ENCODE assay signal across 1 cellular context in the genomic region with DNA sequence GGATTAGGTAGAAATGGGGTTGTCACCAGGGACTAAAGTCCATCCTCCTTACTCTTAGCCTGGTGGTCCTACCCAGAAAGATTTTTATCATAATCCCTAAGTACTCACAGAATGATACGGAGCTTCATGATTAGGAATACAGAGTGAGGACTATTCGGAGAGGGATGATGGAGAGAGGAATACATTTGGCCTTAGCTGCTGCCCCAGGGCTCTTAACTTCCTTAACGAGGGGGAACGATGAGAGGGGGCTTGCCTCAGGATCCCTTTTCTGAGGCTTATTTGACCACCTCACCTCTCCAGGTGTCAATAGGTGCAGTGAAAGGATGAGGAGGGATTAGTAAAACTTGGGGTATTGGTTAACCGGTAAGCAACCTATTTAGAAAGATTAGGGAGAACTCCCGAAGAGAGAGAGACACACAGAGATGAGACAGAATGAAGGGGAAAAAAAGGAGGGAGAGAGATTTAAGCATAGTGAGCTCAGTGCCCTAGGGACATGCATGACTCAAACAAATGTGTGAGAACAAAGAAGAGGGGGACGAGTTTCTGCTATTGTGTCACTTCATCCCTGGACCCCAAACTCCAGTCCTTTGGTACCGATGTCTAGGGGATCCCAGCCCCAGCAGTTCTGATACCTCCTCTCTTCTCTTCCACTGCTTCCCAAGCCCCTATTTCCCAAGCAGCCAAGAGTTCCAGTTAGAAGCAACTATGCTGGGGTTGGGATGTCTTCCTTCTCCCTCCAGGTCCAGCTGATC.
TF ChIP-seq lines count a peak whose summit lies in the region.

No MANE protein-coding gene starts in this region.

TF ChIP-seq in K562, 482 proteins besides CTCF, POLR2A, EP300 and RAD21 (continued from another document):
- TF ChIP-seq ETV6 (IDR thresholded peaks at IDR 0.05; ENCODE audit: borderline replicate concordance in 1 of 2, low read depth in 2 of 2, low read length in 1 of 2), result no peak
- TF ChIP-seq ETV6 (CRISPR knock-in tag; IDR thresholded peaks at IDR 0.05; ENCODE audit: borderline replicate concordance), result no peak
- TF ChIP-seq FOXJ3 (CRISPR knock-in tag; IDR thresholded peaks at IDR 0.05), result no peak
- TF ChIP-seq, protein P1, sequence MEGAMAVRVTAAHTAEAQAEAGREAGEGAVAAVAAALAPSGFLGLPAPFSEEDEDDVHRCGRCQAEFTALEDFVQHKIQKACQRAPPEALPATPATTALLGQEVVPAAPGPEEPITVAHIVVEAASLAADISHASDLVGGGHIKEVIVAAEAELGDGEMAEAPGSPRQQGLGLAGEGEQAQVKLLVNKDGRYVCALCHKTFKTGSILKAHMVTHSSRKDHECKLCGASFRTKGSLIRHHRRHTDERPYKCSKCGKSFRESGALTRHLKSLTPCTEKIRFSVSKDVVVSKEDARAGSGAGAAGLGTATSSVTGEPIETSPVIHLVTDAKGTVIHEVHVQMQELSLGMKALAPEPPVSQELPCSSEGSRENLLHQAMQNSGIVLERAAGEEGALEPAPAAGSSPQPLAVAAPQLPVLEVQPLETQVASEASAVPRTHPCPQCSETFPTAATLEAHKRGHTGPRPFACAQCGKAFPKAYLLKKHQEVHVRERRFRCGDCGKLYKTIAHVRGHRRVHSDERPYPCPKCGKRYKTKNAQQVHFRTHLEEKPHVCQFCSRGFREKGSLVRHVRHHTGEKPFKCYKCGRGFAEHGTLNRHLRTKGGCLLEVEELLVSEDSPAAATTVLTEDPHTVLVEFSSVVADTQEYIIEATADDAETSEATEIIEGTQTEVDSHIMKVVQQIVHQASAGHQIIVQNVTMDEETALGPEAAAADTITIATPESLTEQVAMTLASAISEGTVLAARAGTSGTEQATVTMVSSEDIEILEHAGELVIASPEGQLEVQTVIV (CRISPR knock-in tag; IDR thresholded peaks at IDR 0.05; ENCODE audit: borderline replicate concordance), result no peak
- no peak for TF ChIP-seq KLF6 (CRISPR knock-in tag; IDR thresholded peaks at IDR 0.05; ENCODE audit: borderline replicate concordance)
- no peak for TF ChIP-seq NR1H2 (CRISPR knock-in tag; IDR thresholded peaks at IDR 0.05)
- TF ChIP-seq SMAD2 (IDR thresholded peaks at IDR 0.05; ENCODE audit: low read depth, low read length), result no peak
- TF ChIP-seq, protein P2, sequence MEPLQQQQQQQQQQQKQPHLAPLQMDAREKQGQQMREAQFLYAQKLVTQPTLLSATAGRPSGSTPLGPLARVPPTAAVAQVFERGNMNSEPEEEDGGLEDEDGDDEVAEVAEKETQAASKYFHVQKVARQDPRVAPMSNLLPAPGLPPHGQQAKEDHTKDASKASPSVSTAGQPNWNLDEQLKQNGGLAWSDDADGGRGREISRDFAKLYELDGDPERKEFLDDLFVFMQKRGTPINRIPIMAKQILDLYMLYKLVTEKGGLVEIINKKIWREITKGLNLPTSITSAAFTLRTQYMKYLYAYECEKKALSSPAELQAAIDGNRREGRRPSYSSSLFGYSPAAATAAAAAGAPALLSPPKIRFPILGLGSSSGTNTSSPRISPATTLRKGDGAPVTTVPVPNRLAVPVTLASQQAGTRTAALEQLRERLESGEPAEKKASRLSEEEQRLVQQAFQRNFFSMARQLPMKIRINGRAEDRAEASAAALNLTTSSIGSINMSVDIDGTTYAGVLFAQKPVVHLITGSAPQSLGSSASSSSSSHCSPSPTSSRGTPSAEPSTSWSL (CRISPR knock-in tag; IDR thresholded peaks at IDR 0.05; ENCODE audit: borderline replicate concordance), result no peak
- TF ChIP-seq ZNF239 (CRISPR knock-in tag; IDR thresholded peaks at IDR 0.05), result no peak
- TF ChIP-seq PTBP1 (IDR thresholded peaks at IDR 0.05; ENCODE audit: low read depth, low read length), result 0 out of 2 replicates have a peak, but pooled peaks have one; percentile 27
- no peak for TF ChIP-seq PML (IDR thresholded peaks at IDR 0.05; ENCODE audit: low read length)
- peak; percentile 17 for TF ChIP-seq RBBP5 (IDR thresholded peaks at IDR 0.05; ENCODE audit: borderline replicate concordance, insufficient read depth, low read length, poor library complexity, severe bottlenecking)
- TF ChIP-seq, protein P3, sequence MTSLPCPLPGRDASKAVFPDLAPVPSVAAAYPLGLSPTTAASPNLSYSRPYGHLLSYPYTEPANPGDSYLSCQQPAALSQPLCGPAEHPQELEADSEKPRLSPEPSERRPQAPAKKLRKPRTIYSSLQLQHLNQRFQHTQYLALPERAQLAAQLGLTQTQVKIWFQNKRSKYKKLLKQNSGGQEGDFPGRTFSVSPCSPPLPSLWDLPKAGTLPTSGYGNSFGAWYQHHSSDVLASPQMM (CRISPR knock-in tag; IDR thresholded peaks at IDR 0.05), result 0 out of 2 replicates have a peak, but pooled peaks have one; percentile 50
- TF ChIP-seq ELF2 (CRISPR knock-in tag; IDR thresholded peaks at IDR 0.05), result 0 out of 2 replicates have a peak, but pooled peaks have one; percentile 56
- TF ChIP-seq PHB2 (IDR thresholded peaks at IDR 0.05; ENCODE audit: low read depth), result no peak
- TF ChIP-seq ZNF830 (CRISPR knock-in tag; IDR thresholded peaks at IDR 0.05), result no peak
